ENCODE assay signal across 1 cellular context in the genomic region with DNA sequence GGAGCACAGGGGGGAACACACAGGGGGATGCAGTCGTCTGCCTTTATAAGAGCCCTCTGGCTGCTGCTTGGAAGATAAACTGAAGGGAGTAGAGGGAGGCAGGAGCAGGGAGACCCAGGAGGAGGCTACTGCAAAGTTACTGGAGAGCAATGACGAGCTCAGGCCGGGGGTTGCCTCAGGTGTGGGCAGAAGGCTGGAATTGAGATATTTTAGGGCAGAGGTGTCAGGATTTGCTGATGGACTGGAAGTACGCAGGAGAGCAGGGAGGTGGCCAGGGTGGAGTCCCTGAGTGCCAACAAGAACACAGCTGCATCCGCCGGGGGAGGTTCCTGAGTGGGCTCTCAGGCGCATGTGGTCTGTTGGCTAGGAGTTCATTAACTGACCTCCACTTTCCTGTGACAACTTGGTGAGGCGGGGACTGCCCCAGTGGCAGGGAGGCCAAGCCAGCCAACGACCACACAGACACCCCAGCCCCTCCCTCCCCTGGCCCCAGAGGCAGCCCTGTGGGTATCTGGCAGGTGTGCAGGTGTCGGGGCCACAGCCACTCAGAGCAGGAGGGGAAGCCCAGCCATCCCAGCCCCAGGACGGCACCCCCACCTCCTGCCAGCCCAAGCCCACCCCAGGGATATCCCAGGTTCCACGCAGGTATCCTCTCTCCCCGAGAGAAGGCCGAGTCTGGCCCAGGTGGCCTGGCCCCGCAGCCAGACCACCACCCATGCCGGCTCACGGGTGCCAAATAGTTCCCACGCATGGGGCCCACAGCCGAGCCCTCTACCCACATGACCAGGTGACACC.
TF ChIP-seq lines count a peak whose summit lies in the region.

No MANE protein-coding gene starts in this region.

TF ChIP-seq in GM12878, 131 proteins besides CTCF, POLR2A, EP300 and RAD21 (continued from another document):
- no peak for TF ChIP-seq ZBTB33 (IDR thresholded peaks at IDR 0.05)
- TF ChIP-seq HDGF (IDR thresholded peaks at IDR 0.05): no peak
- no peak for TF ChIP-seq CBFB (IDR thresholded peaks at IDR 0.05; ENCODE audit: low read depth)
- no peak for TF ChIP-seq SPI1 (IDR thresholded peaks at IDR 0.05; ENCODE audit: borderline replicate concordance, insufficient read depth, low read depth, low read length)
- no peak for TF ChIP-seq JUND (IDR thresholded peaks at IDR 0.05; ENCODE audit: low read depth, low read length)
- no peak for TF ChIP-seq GABPA (IDR thresholded peaks at IDR 0.05; ENCODE audit: low read depth)
- TF ChIP-seq, protein P1, sequence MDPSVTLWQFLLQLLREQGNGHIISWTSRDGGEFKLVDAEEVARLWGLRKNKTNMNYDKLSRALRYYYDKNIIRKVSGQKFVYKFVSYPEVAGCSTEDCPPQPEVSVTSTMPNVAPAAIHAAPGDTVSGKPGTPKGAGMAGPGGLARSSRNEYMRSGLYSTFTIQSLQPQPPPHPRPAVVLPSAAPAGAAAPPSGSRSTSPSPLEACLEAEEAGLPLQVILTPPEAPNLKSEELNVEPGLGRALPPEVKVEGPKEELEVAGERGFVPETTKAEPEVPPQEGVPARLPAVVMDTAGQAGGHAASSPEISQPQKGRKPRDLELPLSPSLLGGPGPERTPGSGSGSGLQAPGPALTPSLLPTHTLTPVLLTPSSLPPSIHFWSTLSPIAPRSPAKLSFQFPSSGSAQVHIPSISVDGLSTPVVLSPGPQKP (IDR thresholded peaks at IDR 0.05; ENCODE audit: low read depth, low read length): no peak; the same call in 1 of the 2 replicates
- no peak for TF ChIP-seq YY1 (IDR thresholded peaks at IDR 0.05; ENCODE audit: low read depth, low read length)
- no peak for TF ChIP-seq TCF3 (IDR thresholded peaks at IDR 0.05; ENCODE audit: borderline replicate concordance, insufficient read depth, low read depth, low read length)
- no peak for TF ChIP-seq SIN3A (IDR thresholded peaks at IDR 0.05; ENCODE audit: low read depth, low read length)
- no peak for TF ChIP-seq SUZ12 (IDR thresholded peaks at IDR 0.05; ENCODE audit: unreplicated experiment)
- no peak for TF ChIP-seq SMC3 (IDR thresholded peaks at IDR 0.05; ENCODE audit: borderline replicate concordance, low read length)
- no peak for TF ChIP-seq CREM (IDR thresholded peaks at IDR 0.05; ENCODE audit: low read depth)
- TF ChIP-seq, protein P2, sequence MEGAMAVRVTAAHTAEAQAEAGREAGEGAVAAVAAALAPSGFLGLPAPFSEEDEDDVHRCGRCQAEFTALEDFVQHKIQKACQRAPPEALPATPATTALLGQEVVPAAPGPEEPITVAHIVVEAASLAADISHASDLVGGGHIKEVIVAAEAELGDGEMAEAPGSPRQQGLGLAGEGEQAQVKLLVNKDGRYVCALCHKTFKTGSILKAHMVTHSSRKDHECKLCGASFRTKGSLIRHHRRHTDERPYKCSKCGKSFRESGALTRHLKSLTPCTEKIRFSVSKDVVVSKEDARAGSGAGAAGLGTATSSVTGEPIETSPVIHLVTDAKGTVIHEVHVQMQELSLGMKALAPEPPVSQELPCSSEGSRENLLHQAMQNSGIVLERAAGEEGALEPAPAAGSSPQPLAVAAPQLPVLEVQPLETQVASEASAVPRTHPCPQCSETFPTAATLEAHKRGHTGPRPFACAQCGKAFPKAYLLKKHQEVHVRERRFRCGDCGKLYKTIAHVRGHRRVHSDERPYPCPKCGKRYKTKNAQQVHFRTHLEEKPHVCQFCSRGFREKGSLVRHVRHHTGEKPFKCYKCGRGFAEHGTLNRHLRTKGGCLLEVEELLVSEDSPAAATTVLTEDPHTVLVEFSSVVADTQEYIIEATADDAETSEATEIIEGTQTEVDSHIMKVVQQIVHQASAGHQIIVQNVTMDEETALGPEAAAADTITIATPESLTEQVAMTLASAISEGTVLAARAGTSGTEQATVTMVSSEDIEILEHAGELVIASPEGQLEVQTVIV (IDR thresholded peaks at IDR 0.05; ENCODE audit: borderline replicate concordance, partially characterized antibody): no peak
- TF ChIP-seq BCL11A (IDR thresholded peaks at IDR 0.05; ENCODE audit: low read depth, low read length): no peak
- TF ChIP-seq RBBP5 (conservative IDR thresholded peaks at IDR 0.05): no peak
- no peak for TF ChIP-seq NBN (IDR thresholded peaks at IDR 0.05)
- TF ChIP-seq ATF7 (IDR thresholded peaks at IDR 0.05; ENCODE audit: low read depth): 0 out of 2 replicates have a peak, but pooled peaks have one; percentile 27
- no peak for TF ChIP-seq ZSCAN29 (IDR thresholded peaks at IDR 0.05)
- TF ChIP-seq IKZF2 (IDR thresholded peaks at IDR 0.05): peak; percentile 35 to 50; a peak in 2 of 4 replicates
- no peak for TF ChIP-seq NFYA (IDR thresholded peaks at IDR 0.05; ENCODE audit: borderline replicate concordance, low read depth, low read length)
- no peak for TF ChIP-seq ESRRA (IDR thresholded peaks at IDR 0.05; ENCODE audit: low read length)
- TF ChIP-seq SREBF1 (IDR thresholded peaks at IDR 0.05; ENCODE audit: low read length): no peak
- TF ChIP-seq NR2F1 (conservative IDR thresholded peaks at IDR 0.05): peak; percentile 54
- TF ChIP-seq ZBED1 (IDR thresholded peaks at IDR 0.05; ENCODE audit: borderline replicate concordance): no peak
- TF ChIP-seq, protein P3, sequence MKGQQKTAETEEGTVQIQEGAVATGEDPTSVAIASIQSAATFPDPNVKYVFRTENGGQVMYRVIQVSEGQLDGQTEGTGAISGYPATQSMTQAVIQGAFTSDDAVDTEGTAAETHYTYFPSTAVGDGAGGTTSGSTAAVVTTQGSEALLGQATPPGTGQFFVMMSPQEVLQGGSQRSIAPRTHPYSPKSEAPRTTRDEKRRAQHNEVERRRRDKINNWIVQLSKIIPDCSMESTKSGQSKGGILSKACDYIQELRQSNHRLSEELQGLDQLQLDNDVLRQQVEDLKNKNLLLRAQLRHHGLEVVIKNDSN (IDR thresholded peaks at IDR 0.05; ENCODE audit: borderline replicate concordance, extremely low read length, insufficient read depth, low read depth, low read length): no peak
- no peak for TF ChIP-seq BRCA1 (IDR thresholded peaks at IDR 0.05; ENCODE audit: low read depth, low read length)
- TF ChIP-seq STAT3 (IDR thresholded peaks at IDR 0.05; ENCODE audit: low read depth, low read length): no peak
- TF ChIP-seq NR2C1 (IDR thresholded peaks at IDR 0.05): no peak
- no peak for TF ChIP-seq CEBPZ (IDR thresholded peaks at IDR 0.05; ENCODE audit: low read depth, low read length)
- no peak for TF ChIP-seq PBX3 (IDR thresholded peaks at IDR 0.05; ENCODE audit: insufficient replicate concordance, low read depth, low read length)
- TF ChIP-seq ATF3 (IDR thresholded peaks at IDR 0.05; ENCODE audit: borderline replicate concordance, extremely low read depth, low read depth, low read length): no peak
- no peak for TF ChIP-seq EGR1 (IDR thresholded peaks at IDR 0.05; ENCODE audit: borderline replicate concordance in 1 of 2, low read depth in 2 of 2, low read length in 2 of 2)
- no peak for TF ChIP-seq PAX8 (IDR thresholded peaks at IDR 0.05)
- TF ChIP-seq, protein P4, sequence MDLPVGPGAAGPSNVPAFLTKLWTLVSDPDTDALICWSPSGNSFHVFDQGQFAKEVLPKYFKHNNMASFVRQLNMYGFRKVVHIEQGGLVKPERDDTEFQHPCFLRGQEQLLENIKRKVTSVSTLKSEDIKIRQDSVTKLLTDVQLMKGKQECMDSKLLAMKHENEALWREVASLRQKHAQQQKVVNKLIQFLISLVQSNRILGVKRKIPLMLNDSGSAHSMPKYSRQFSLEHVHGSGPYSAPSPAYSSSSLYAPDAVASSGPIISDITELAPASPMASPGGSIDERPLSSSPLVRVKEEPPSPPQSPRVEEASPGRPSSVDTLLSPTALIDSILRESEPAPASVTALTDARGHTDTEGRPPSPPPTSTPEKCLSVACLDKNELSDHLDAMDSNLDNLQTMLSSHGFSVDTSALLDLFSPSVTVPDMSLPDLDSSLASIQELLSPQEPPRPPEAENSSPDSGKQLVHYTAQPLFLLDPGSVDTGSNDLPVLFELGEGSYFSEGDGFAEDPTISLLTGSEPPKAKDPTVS (IDR thresholded peaks at IDR 0.05; ENCODE audit: low read depth, low read length): no peak
- TF ChIP-seq, protein P5, sequence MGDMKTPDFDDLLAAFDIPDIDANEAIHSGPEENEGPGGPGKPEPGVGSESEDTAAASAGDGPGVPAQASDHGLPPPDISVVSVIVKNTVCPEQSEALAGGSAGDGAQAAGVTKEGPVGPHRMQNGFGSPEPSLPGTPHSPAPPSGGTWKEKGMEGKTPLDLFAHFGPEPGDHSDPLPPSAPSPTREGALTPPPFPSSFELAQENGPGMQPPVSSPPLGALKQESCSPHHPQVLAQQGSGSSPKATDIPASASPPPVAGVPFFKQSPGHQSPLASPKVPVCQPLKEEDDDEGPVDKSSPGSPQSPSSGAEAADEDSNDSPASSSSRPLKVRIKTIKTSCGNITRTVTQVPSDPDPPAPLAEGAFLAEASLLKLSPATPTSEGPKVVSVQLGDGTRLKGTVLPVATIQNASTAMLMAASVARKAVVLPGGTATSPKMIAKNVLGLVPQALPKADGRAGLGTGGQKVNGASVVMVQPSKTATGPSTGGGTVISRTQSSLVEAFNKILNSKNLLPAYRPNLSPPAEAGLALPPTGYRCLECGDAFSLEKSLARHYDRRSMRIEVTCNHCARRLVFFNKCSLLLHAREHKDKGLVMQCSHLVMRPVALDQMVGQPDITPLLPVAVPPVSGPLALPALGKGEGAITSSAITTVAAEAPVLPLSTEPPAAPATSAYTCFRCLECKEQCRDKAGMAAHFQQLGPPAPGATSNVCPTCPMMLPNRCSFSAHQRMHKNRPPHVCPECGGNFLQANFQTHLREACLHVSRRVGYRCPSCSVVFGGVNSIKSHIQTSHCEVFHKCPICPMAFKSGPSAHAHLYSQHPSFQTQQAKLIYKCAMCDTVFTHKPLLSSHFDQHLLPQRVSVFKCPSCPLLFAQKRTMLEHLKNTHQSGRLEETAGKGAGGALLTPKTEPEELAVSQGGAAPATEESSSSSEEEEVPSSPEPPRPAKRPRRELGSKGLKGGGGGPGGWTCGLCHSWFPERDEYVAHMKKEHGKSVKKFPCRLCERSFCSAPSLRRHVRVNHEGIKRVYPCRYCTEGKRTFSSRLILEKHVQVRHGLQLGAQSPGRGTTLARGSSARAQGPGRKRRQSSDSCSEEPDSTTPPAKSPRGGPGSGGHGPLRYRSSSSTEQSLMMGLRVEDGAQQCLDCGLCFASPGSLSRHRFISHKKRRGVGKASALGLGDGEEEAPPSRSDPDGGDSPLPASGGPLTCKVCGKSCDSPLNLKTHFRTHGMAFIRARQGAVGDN (IDR thresholded peaks at IDR 0.05): no peak; the same call in 1 of the 2 replicates
